ENCODE assay signal across 2 cellular contexts in the genomic region with DNA sequence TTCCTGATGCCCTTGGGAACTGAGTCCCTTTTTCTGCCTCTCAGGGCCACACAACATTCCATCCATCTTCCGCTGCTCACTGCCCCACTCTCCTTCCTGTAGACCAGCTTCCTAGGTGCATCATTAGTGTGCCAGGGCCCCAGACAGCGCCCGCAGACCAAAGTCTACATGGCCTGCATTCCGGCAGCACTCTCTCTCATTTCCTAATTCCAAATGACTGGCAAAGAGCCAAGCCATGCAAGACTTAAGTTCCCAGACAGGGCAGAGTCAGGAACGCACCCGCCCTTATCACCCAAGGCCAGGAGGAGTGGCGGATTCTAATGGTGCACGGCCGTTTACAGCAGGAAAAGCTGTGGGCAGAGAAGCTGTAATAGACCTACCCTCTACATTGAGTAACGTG.
TF ChIP-seq lines count a peak whose summit lies in the region.

No MANE protein-coding gene starts in this region.

TF ChIP-seq in HepG2, 621 proteins besides CTCF, POLR2A, EP300 and RAD21 (continued from another document and continues in another):
- TF ChIP-seq, protein P1, sequence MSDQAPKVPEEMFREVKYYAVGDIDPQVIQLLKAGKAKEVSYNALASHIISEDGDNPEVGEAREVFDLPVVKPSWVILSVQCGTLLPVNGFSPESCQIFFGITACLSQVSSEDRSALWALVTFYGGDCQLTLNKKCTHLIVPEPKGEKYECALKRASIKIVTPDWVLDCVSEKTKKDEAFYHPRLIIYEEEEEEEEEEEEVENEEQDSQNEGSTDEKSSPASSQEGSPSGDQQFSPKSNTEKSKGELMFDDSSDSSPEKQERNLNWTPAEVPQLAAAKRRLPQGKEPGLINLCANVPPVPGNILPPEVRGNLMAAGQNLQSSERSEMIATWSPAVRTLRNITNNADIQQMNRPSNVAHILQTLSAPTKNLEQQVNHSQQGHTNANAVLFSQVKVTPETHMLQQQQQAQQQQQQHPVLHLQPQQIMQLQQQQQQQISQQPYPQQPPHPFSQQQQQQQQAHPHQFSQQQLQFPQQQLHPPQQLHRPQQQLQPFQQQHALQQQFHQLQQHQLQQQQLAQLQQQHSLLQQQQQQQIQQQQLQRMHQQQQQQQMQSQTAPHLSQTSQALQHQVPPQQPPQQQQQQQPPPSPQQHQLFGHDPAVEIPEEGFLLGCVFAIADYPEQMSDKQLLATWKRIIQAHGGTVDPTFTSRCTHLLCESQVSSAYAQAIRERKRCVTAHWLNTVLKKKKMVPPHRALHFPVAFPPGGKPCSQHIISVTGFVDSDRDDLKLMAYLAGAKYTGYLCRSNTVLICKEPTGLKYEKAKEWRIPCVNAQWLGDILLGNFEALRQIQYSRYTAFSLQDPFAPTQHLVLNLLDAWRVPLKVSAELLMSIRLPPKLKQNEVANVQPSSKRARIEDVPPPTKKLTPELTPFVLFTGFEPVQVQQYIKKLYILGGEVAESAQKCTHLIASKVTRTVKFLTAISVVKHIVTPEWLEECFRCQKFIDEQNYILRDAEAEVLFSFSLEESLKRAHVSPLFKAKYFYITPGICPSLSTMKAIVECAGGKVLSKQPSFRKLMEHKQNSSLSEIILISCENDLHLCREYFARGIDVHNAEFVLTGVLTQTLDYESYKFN (CRISPR knock-in tag; conservative IDR thresholded peaks at IDR 0.05): peak; percentile 31; the same call in 1 of the 2 replicates
- TF ChIP-seq SALL1 (CRISPR knock-in tag; IDR thresholded peaks at IDR 0.05) (peak; percentile 41; the same call in 1 of the 2 replicates), GABPA (IDR thresholded peaks at IDR 0.05; ENCODE audit: low read depth, low read length) (no peak), GABPA (CRISPR knock-in tag; IDR thresholded peaks at IDR 0.05; ENCODE audit: low read depth) (0 out of 2 replicates have a peak, but pooled peaks have one; percentile 11), SSRP1 (CRISPR knock-in tag; IDR thresholded peaks at IDR 0.05) (no peak), HNF4A (CRISPR knock-in tag; IDR thresholded peaks at IDR 0.05) (peak; percentile 80), ZNF746 (CRISPR knock-in tag; IDR thresholded peaks at IDR 0.05) (no peak), HNF4G (IDR thresholded peaks at IDR 0.05; ENCODE audit: borderline replicate concordance, low read depth, low read length) (peak; percentile 78), HNF4G (CRISPR knock-in tag; IDR thresholded peaks at IDR 0.05; ENCODE audit: borderline replicate concordance, low read depth) (no peak), MXD4 (CRISPR knock-in tag; IDR thresholded peaks at IDR 0.05) (no peak), TEAD3 (CRISPR knock-in tag; optimal IDR thresholded peaks at IDR 0.05; ENCODE audit: borderline replicate concordance) (peak; percentile 52)
- TF ChIP-seq, protein P2, sequence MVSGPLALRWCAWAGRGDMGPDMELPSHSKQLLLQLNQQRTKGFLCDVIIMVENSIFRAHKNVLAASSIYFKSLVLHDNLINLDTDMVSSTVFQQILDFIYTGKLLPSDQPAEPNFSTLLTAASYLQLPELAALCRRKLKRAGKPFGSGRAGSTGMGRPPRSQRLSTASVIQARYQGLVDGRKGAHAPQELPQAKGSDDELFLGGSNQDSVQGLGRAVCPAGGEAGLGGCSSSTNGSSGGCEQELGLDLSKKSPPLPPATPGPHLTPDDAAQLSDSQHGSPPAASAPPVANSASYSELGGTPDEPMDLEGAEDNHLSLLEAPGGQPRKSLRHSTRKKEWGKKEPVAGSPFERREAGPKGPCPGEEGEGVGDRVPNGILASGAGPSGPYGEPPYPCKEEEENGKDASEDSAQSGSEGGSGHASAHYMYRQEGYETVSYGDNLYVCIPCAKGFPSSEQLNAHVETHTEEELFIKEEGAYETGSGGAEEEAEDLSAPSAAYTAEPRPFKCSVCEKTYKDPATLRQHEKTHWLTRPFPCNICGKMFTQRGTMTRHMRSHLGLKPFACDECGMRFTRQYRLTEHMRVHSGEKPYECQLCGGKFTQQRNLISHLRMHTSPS (CRISPR knock-in tag; IDR thresholded peaks at IDR 0.05; ENCODE audit: low read depth): 0 out of 2 replicates have a peak, but pooled peaks have one; percentile 23
- TF ChIP-seq, protein P3, sequence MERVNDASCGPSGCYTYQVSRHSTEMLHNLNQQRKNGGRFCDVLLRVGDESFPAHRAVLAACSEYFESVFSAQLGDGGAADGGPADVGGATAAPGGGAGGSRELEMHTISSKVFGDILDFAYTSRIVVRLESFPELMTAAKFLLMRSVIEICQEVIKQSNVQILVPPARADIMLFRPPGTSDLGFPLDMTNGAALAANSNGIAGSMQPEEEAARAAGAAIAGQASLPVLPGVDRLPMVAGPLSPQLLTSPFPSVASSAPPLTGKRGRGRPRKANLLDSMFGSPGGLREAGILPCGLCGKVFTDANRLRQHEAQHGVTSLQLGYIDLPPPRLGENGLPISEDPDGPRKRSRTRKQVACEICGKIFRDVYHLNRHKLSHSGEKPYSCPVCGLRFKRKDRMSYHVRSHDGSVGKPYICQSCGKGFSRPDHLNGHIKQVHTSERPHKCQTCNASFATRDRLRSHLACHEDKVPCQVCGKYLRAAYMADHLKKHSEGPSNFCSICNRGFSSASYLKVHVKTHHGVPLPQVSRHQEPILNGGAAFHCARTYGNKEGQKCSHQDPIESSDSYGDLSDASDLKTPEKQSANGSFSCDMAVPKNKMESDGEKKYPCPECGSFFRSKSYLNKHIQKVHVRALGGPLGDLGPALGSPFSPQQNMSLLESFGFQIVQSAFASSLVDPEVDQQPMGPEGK (CRISPR knock-in tag; IDR thresholded peaks at IDR 0.05): peak; percentile 48; the same call in 1 of the 2 replicates

TF ChIP-seq in WTC11, 78 proteins besides CTCF, POLR2A, EP300 and RAD21 (continued from another document):
- TF ChIP-seq, protein P4, sequence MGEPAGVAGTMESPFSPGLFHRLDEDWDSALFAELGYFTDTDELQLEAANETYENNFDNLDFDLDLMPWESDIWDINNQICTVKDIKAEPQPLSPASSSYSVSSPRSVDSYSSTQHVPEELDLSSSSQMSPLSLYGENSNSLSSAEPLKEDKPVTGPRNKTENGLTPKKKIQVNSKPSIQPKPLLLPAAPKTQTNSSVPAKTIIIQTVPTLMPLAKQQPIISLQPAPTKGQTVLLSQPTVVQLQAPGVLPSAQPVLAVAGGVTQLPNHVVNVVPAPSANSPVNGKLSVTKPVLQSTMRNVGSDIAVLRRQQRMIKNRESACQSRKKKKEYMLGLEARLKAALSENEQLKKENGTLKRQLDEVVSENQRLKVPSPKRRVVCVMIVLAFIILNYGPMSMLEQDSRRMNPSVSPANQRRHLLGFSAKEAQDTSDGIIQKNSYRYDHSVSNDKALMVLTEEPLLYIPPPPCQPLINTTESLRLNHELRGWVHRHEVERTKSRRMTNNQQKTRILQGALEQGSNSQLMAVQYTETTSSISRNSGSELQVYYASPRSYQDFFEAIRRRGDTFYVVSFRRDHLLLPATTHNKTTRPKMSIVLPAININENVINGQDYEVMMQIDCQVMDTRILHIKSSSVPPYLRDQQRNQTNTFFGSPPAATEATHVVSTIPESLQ (CRISPR knock-in tag; IDR thresholded peaks at IDR 0.05): no peak
